In the genomic region with DNA sequence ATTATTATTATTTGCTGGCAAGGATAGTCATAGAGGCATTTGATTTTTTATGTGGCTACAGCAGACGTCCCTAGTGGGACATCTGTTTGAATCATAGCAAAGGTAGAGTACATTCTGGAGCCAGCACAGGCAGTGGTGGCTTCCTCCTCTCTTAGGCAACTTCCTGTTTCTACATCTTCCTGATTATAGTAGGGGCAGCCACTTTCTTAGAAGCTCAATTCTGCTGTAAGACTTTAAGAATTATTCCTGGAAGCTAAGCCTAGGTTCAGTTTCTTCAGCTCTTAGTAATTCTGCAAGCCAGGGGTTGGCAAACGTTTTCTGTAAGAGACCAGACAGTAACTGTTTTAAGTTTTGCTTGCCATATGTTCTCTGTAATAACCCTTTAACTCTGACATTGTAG, we compare ENCODE assay signal across 17 cellular contexts.
"Had no signal": no experiment of that assay in that cellular context is flagged by ENCODE, and none has a peak within 500 bp of the region (broad histone marks: within the 10 kb centered on the region; RNA-seq: fewer than 3 reads in every experiment).

No MANE protein-coding gene starts in this region.

- H3K4me3 ChIP-seq: ascending aorta, esophagus squamous epithelium, lung, testis had no signal

- H3K27me3 ChIP-seq: ascending aorta, esophagus squamous epithelium, testis had no signal

- ATAC-seq: activated naive CD8-positive, alpha-beta T cell treated with anti-CD3 and anti-CD28 coated beads, Interleukin-2, amount 50 U/mL, for 24 hours; left colon; stimulated activated naive CD8-positive, alpha-beta T cell treated with anti-CD3 and anti-CD28 coated beads, Interleukin-15, amount 100 ng/mL, for 72 hours had no signal

- H3K4me1 Mint-ChIP-seq: activated naive CD8-positive, alpha-beta T cell treated with anti-CD3 and anti-CD28 coated beads, Interleukin-2, amount 50 U/mL, for 24 hours; immature natural killer cell; naive B cell; stimulated activated naive CD8-positive, alpha-beta T cell treated with anti-CD3 and anti-CD28 coated beads, Interleukin-15, amount 100 ng/mL, for 72 hours had no signal

- H3K36me3 ChIP-seq: ascending aorta, esophagus squamous epithelium had no signal

- H3K27ac ChIP-seq: ascending aorta, esophagus squamous epithelium, parathyroid adenoma, testis had no signal

- H3K9me3 ChIP-seq: esophagus squamous epithelium, testis had no signal

- H3K27me3 Mint-ChIP-seq: activated naive CD8-positive, alpha-beta T cell treated with anti-CD3 and anti-CD28 coated beads, Interleukin-2, amount 50 U/mL, for 24 hours; stimulated activated naive CD8-positive, alpha-beta T cell treated with anti-CD3 and anti-CD28 coated beads, Interleukin-15, amount 100 ng/mL, for 72 hours had no signal

- DNase-seq: activated CD4-positive, alpha-beta T cell treated with anti-CD3 and anti-CD28 coated beads for 48 hours; activated gamma-delta T cell; activated naive CD8-positive, alpha-beta T cell treated with anti-CD3 and anti-CD28 coated beads, Interleukin-2, amount 50 U/mL, for 24 hours; activated T-cell treated with anti-CD3 and anti-CD28 coated beads, Interleukin-2, amount 50 U/mL, for 48 hours; esophagus squamous epithelium; foreskin fibroblast; immature natural killer cell; left colon; naive B cell; retina; stimulated activated CD4-positive, alpha-beta T cell treated with anti-CD3 and anti-CD28 coated beads, Interleukin-4, amount 100 ng/mL, for 1 hour; stimulated activated CD8-positive, alpha-beta memory T cell treated with anti-CD3 and anti-CD28 coated beads, Interleukin-4, amount 100 ng/mL, for 48 hours; stimulated activated naive CD8-positive, alpha-beta T cell treated with anti-CD3 and anti-CD28 coated beads, Interleukin-15, amount 100 ng/mL, for 72 hours; testis had no signal

- H3K4me3 Mint-ChIP-seq: activated naive CD8-positive, alpha-beta T cell treated with anti-CD3 and anti-CD28 coated beads, Interleukin-2, amount 50 U/mL, for 24 hours; immature natural killer cell; naive B cell; stimulated activated naive CD8-positive, alpha-beta T cell treated with anti-CD3 and anti-CD28 coated beads, Interleukin-15, amount 100 ng/mL, for 72 hours had no signal

- H3K27ac Mint-ChIP-seq: activated naive CD8-positive, alpha-beta T cell treated with anti-CD3 and anti-CD28 coated beads, Interleukin-2, amount 50 U/mL, for 24 hours; immature natural killer cell; naive B cell; stimulated activated naive CD8-positive, alpha-beta T cell treated with anti-CD3 and anti-CD28 coated beads, Interleukin-15, amount 100 ng/mL, for 72 hours had no signal

- H3K36me3 Mint-ChIP-seq: immature natural killer cell, naive B cell had no signal

- H3K4me1 ChIP-seq: ascending aorta, esophagus squamous epithelium, parathyroid adenoma, testis had no signal
